Comparison of ENCODE assay signal across 7 cellular contexts in the genomic region with DNA sequence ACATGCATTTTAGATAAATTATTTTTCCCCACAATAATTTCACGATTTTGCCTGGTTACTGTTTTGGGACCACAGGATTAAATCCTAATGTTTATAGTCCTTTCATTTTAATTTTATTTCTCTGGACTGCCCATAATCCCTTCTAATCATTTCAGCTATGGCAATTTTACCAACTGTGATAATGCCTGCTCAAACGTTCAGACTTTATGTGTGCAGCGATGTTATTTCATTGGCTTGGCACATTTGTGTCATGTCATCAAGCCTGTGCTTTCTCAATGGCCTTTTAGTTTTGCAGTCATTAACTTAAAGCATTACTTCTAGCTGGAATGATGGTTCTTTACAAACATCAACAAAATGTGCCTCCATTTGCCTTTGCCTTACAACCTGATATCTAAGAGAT.
"Had no signal": no experiment of that assay in that cellular context is flagged by ENCODE, and none has a peak within 500 bp of the region (broad histone marks: within the 10 kb centered on the region; RNA-seq: fewer than 3 reads in every experiment).

No MANE protein-coding gene starts in this region.

- H3K9ac ChIP-seq: KMS-11 had no signal

- ATAC-seq: HepG2, K562 had no signal

- H3K4me3 ChIP-seq: K562 had no signal

- H3K4me2 ChIP-seq: KMS-11 had no signal

- DNase-seq: IMR-90, KBM-7, KG1 had no signal

- H3K27ac ChIP-seq: HL-60, KMS-11 had no signal
